Comparison of ENCODE assay signal across 30 cellular contexts in genomic region chr5:14960120-14960462, GRCh38.
"Had no signal": no experiment of that assay in that cellular context is flagged by ENCODE, and none has a peak within 500 bp of the region (broad histone marks: within the 10 kb centered on the region; RNA-seq: fewer than 3 reads in every experiment).

No MANE protein-coding gene starts in this region.

- H3K4me1 ChIP-seq: ascending aorta, body of pancreas, Peyer's patch had no signal

- H3K27ac ChIP-seq: ascending aorta, body of pancreas, Peyer's patch had no signal

- H3K9me3 ChIP-seq: ascending aorta, body of pancreas, Peyer's patch had no signal

- H3K36me3 ChIP-seq: ascending aorta, Peyer's patch had no signal

- H3K27ac Mint-ChIP-seq: activated CD8-positive, alpha-beta memory T cell treated with anti-CD3 and anti-CD28 coated beads, Interleukin-2, amount 10 ng/mL, durations not matched to agents 7 days and 5 days; activated naive CD4-positive, alpha-beta T cell treated with anti-CD3 and anti-CD28 coated beads, Interleukin-2, amount 50 U/mL, for 72 hours; activated naive CD8-positive, alpha-beta T cell treated with anti-CD3 and anti-CD28 coated beads, Interleukin-2, amount 50 U/mL, for 24 hours; activated T-cell treated with anti-CD3 and anti-CD28 coated beads, Interleukin-2, amount 50 U/mL, for 24 hours; activated T-helper 1 cell treated with anti-CD3 and anti-CD28 coated beads, Interleukin-12 subunit alpha, Interleukin-12 subunit beta, Interleukin-2, Interleukin-4 antibody, amounts not matched to agents 30 ng/mL and 10 ng/mL and 1 ng/mL, durations not matched to agents 14 hours and 24 hours and 36 hours; T-helper 17 cell; WTC11 had no signal

- H3K4me3 Mint-ChIP-seq: activated CD8-positive, alpha-beta memory T cell treated with anti-CD3 and anti-CD28 coated beads, Interleukin-2, amount 10 ng/mL, durations not matched to agents 7 days and 5 days; activated naive CD8-positive, alpha-beta T cell treated with anti-CD3 and anti-CD28 coated beads, Interleukin-2, amount 50 U/mL, for 24 hours; activated T-cell treated with anti-CD3 and anti-CD28 coated beads, Interleukin-2, amount 50 U/mL, for 24 hours; activated T-helper 1 cell treated with anti-CD3 and anti-CD28 coated beads, Interleukin-12 subunit alpha, Interleukin-12 subunit beta, Interleukin-2, Interleukin-4 antibody, amounts not matched to agents 30 ng/mL and 10 ng/mL and 1 ng/mL, durations not matched to agents 14 hours and 24 hours and 36 hours; central memory CD8-positive, alpha-beta T cell; T-helper 17 cell; WTC11 had no signal

- H3K27me3 ChIP-seq: ascending aorta, body of pancreas, Peyer's patch had no signal

- H3K27me3 Mint-ChIP-seq: activated T-cell treated with anti-CD3 and anti-CD28 coated beads, Interleukin-2, amount 50 U/mL, for 24 hours; central memory CD8-positive, alpha-beta T cell; T-helper 17 cell had no signal

- DNase-seq: activated CD4-positive, alpha-beta T cell treated with anti-CD3 and anti-CD28 coated beads for 48 hours; activated CD4-positive, alpha-beta T cell treated with anti-CD3 and anti-CD28 coated beads, Interleukin-2, amount 50 U/mL, for 4 hours; activated CD4-positive, CD25-positive, alpha-beta regulatory T cell treated with anti-CD3 and anti-CD28 coated beads, Interleukin-2, amount 50 U/mL, for 72 hours; activated CD8-positive, alpha-beta memory T cell treated with anti-CD3 and anti-CD28 coated beads, Interleukin-2, amount 10 ng/mL, durations not matched to agents 7 days and 5 days; activated effector memory CD4-positive, alpha-beta T cell treated with anti-CD3 and anti-CD28 coated beads, Interleukin-2, amount 50 U/mL, for 16 hours; activated naive CD4-positive, alpha-beta T cell treated with Interleukin-2 at 50 U/mL for 16 hours; activated naive CD8-positive, alpha-beta T cell treated with anti-CD3 and anti-CD28 coated beads, Interleukin-2, amount 50 U/mL, for 24 hours; activated T-cell treated with anti-CD3 and anti-CD28 coated beads, Interleukin-2, amount 50 U/mL, for 24 hours; amniotic stem cell; body of pancreas; Kasumi-1; KBM-7; NCI-H1048; NCI-H146; NCI-H1930; NCI-H2171 treated with DMSO at 0.1 percent for 48 hours; NCI-H226; NCI-H510A; NCI-H526 treated with DMSO at 0.1 percent for 48 hours; NCI-H82; OCI-M1; Peyer's patch; SHP77 treated with DMSO at 0.1 percent for 48 hours; T-helper 17 cell; T-helper 9 cell had no signal

- H3K9me3 Mint-ChIP-seq: activated naive CD8-positive, alpha-beta T cell treated with anti-CD3 and anti-CD28 coated beads, Interleukin-2, amount 50 U/mL, for 24 hours; activated T-cell treated with anti-CD3 and anti-CD28 coated beads, Interleukin-2, amount 50 U/mL, for 24 hours; activated T-helper 1 cell treated with anti-CD3 and anti-CD28 coated beads, Interleukin-12 subunit alpha, Interleukin-12 subunit beta, Interleukin-2, Interleukin-4 antibody, amounts not matched to agents 30 ng/mL and 10 ng/mL and 1 ng/mL, durations not matched to agents 14 hours and 24 hours and 36 hours; central memory CD8-positive, alpha-beta T cell had no signal

- H3K4me1 Mint-ChIP-seq: activated CD8-positive, alpha-beta memory T cell treated with anti-CD3 and anti-CD28 coated beads, Interleukin-2, amount 10 ng/mL, durations not matched to agents 7 days and 5 days; central memory CD8-positive, alpha-beta T cell had no signal

- H3K4me3 ChIP-seq: ascending aorta, body of pancreas, Peyer's patch had no signal

- H3K36me3 Mint-ChIP-seq: activated CD8-positive, alpha-beta memory T cell treated with anti-CD3 and anti-CD28 coated beads, Interleukin-2, amount 10 ng/mL, durations not matched to agents 7 days and 5 days; activated naive CD4-positive, alpha-beta T cell treated with anti-CD3 and anti-CD28 coated beads, Interleukin-2, amount 50 U/mL, for 72 hours; WTC11 had no signal
